10 cellular contexts compared by ENCODE assay signal in the genomic region with DNA sequence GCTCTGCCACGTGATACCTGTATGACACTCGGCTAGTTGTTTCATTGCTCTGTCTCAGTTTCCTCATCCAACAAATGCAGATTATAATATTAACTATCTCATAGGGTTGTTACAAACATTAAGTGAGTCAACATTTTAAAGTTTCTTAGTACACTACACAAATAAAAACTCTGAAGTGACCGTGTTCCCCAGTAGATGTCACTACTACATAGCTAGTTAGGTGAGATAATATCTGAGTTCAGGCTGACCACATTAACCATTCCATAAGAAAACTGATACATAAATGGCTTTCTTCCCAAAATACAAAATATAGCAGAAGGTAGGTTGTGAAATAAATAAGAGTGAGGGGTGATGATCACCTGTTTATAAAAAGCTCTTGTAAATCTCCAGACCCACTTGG.
DNase-seq lines count a peak whose midpoint lies in the region; ATAC-seq and TF ChIP-seq lines count a peak whose summit lies in the region.
"Had no signal": no experiment of that assay in that cellular context is flagged by ENCODE, and none has a peak within 500 bp of the region (broad histone marks: within the 10 kb centered on the region; RNA-seq: fewer than 3 reads in every experiment).

No MANE protein-coding gene starts in this region.

- no peak overlapping the region for H3K27ac ChIP-seq in caudate nucleus (ENCODE audit: low read depth, low read length)

- DNase-seq in NCI-H2029 treated with DMSO at 0.1 percent for 48 hours (lab: John Stamatoyannopoulos, UW) (peak; percentile 21), NCI-H2029 (lab: John Stamatoyannopoulos, UW) (no peak), NCI-H2227 treated with DMSO at 0.1 percent for 48 hours (lab: John Stamatoyannopoulos, UW) (peak; percentile 55), dedifferentiated amniotic fluid mesenchymal stem cell (ENCODE audit: extremely low spot score) (peak; percentile 64), progenitor cell of endocrine pancreas (ENCODE audit: low spot score, unreplicated experiment) (no peak), caudate nucleus (lab: John Stamatoyannopoulos, UW) (no peak)
- DNase-seq: CD8-positive, alpha-beta T cell had no signal

- H3K9me3 Mint-ChIP-seq in progenitor cell of endocrine pancreas (ENCODE audit: low read depth), result no peaks in the 10 kb centered on the region
- H3K9me3 Mint-ChIP-seq in stimulated activated memory B cell treated with anti-CD40 and anti-IgM and Interleukin-4, amounts not matched to agents 10 μg/mL and 1 μg/mL and 100 μg/mL, for 72 hours, result no peaks in the 10 kb centered on the region
- no peaks in the 10 kb centered on the region for H3K9me3 Mint-ChIP-seq in activated T-helper 17 cell treated with anti-CD3 and anti-CD28 coated beads, Interleukin-2, amount 50 U/mL, for 72 hours
- H3K9me3 Mint-ChIP-seq: CD8-positive, alpha-beta T cell had no signal

- H3K36me3 Mint-ChIP-seq in progenitor cell of endocrine pancreas (ENCODE audit: insufficient read depth), result no peaks in the 10 kb centered on the region
- no peaks in the 10 kb centered on the region for H3K36me3 Mint-ChIP-seq in stimulated activated memory B cell treated with anti-CD40 and anti-IgM and Interleukin-4, amounts not matched to agents 10 μg/mL and 1 μg/mL and 100 μg/mL, for 72 hours
- no peaks in the 10 kb centered on the region for H3K36me3 Mint-ChIP-seq in activated T-helper 17 cell treated with anti-CD3 and anti-CD28 coated beads, Interleukin-2, amount 50 U/mL, for 72 hours (ENCODE audit: low read depth)
- H3K36me3 Mint-ChIP-seq: activated naive CD8-positive, alpha-beta T cell; CD8-positive, alpha-beta T cell had no signal

- ATAC-seq in stimulated activated memory B cell treated with anti-CD40 and anti-IgM and Interleukin-4, amounts not matched to agents 10 μg/mL and 1 μg/mL and 100 μg/mL, for 72 hours, result no peak
- ATAC-seq in activated T-helper 17 cell treated with anti-CD3 and anti-CD28 coated beads, Interleukin-2, amount 50 U/mL, for 72 hours (replicated peaks), result no peak
- ATAC-seq: CD8-positive, alpha-beta T cell had no signal

- no peak overlapping the region for H3K27ac Mint-ChIP-seq in progenitor cell of endocrine pancreas
- no peak overlapping the region for H3K27ac Mint-ChIP-seq in stimulated activated memory B cell treated with anti-CD40 and anti-IgM and Interleukin-4, amounts not matched to agents 10 μg/mL and 1 μg/mL and 100 μg/mL, for 72 hours
- no peak overlapping the region for H3K27ac Mint-ChIP-seq in activated T-helper 17 cell treated with anti-CD3 and anti-CD28 coated beads, Interleukin-2, amount 50 U/mL, for 72 hours
- H3K27ac Mint-ChIP-seq: activated naive CD8-positive, alpha-beta T cell; CD8-positive, alpha-beta T cell had no signal

- peaks cover 10% of the 10 kb centered on the region for H3K4me1 Mint-ChIP-seq in progenitor cell of endocrine pancreas (ENCODE audit: low read depth)
- H3K4me1 Mint-ChIP-seq in stimulated activated memory B cell treated with anti-CD40 and anti-IgM and Interleukin-4, amounts not matched to agents 10 μg/mL and 1 μg/mL and 100 μg/mL, for 72 hours, result no peaks in the 10 kb centered on the region
- no peaks in the 10 kb centered on the region for H3K4me1 Mint-ChIP-seq in activated T-helper 17 cell treated with anti-CD3 and anti-CD28 coated beads, Interleukin-2, amount 50 U/mL, for 72 hours

- TF ChIP-seq CTCF in progenitor cell of endocrine pancreas (IDR thresholded peaks at IDR 0.05; ENCODE audit: unreplicated experiment), result peak; percentile 56

- no peak overlapping the region for H3K4me3 Mint-ChIP-seq in progenitor cell of endocrine pancreas (ENCODE audit: low read depth)
- H3K4me3 Mint-ChIP-seq in stimulated activated memory B cell treated with anti-CD40 and anti-IgM and Interleukin-4, amounts not matched to agents 10 μg/mL and 1 μg/mL and 100 μg/mL, for 72 hours, result no peak overlapping the region
- H3K4me3 Mint-ChIP-seq in activated T-helper 17 cell treated with anti-CD3 and anti-CD28 coated beads, Interleukin-2, amount 50 U/mL, for 72 hours, result no peak overlapping the region
- H3K4me3 Mint-ChIP-seq: activated naive CD8-positive, alpha-beta T cell; CD8-positive, alpha-beta T cell had no signal

- H3K27me3 Mint-ChIP-seq in progenitor cell of endocrine pancreas, result no peaks in the 10 kb centered on the region
- H3K27me3 Mint-ChIP-seq in stimulated activated memory B cell treated with anti-CD40 and anti-IgM and Interleukin-4, amounts not matched to agents 10 μg/mL and 1 μg/mL and 100 μg/mL, for 72 hours, result no peaks in the 10 kb centered on the region
- H3K27me3 Mint-ChIP-seq in activated T-helper 17 cell treated with anti-CD3 and anti-CD28 coated beads, Interleukin-2, amount 50 U/mL, for 72 hours, result no peaks in the 10 kb centered on the region
- H3K27me3 Mint-ChIP-seq: activated naive CD8-positive, alpha-beta T cell had no signal

Comparison
In these comparisons a context has a peak if more than half of its experiments do, and no peak if none do; other contexts are left out.
1. DNase-seq: peak in NCI-H2029 treated with DMSO at 0.1 percent for 48 hours (single experiment), NCI-H2227 treated with DMSO at 0.1 percent for 48 hours (single experiment) and dedifferentiated amniotic fluid mesenchymal stem cell (single experiment); none in NCI-H2029 (single experiment), progenitor cell of endocrine pancreas (single experiment) and caudate nucleus (0 of 61).